ENCODE assay signal across 8 cellular contexts in genomic region chr3:170355738-170356595, GRCh38. TPM values are rescaled to one million over a fixed set of nuclear protein-coding genes. Genes with fewer than 3 reads are reported as not detected.
DNase-seq lines count a peak whose midpoint lies in the region; ATAC-seq and TF ChIP-seq lines count a peak whose summit lies in the region.

No MANE protein-coding gene starts in this region.

- H3K9me3 Mint-ChIP-seq in activated naive CD4-positive, alpha-beta T cell treated with anti-CD3 and anti-CD28 coated beads for 36 hours: peaks cover 4% of the 10 kb centered on the region

- TF ChIP-seq CTCF in WI38 (IDR thresholded peaks at IDR 0.05; ENCODE audit: low read depth, low read length): no peak
- no peak for TF ChIP-seq CTCF in foreskin keratinocyte (conservative IDR thresholded peaks at IDR 0.05)
- no peak for TF ChIP-seq CTCF in neutrophil (IDR thresholded peaks at IDR 0.05)

- peaks cover 17% of the 10 kb centered on the region for H3K36me3 Mint-ChIP-seq in activated naive CD4-positive, alpha-beta T cell treated with anti-CD3 and anti-CD28 coated beads for 36 hours (ENCODE audit: low read depth)

- no peaks in the 10 kb centered on the region for H3K9me3 ChIP-seq in neutrophil

- intact Hi-C loops in activated naive CD4-positive, alpha-beta T cell treated with anti-CD3 and anti-CD28 coated beads for 36 hours (cut with micrococcal nuclease): loop anchor here (2.0 to 10.0 kb wide), 6 partner anchors 77 to 1099 kb away; partner anchors contain the start of gene SEC62

- peak overlapping the region; percentile 56 for H3K4me3 Mint-ChIP-seq in activated naive CD4-positive, alpha-beta T cell treated with anti-CD3 and anti-CD28 coated beads for 36 hours

- H3K27me3 ChIP-seq in foreskin keratinocyte: no peaks in the 10 kb centered on the region
- H3K27me3 ChIP-seq in neutrophil: no peaks in the 10 kb centered on the region

- H3K27ac Mint-ChIP-seq in activated naive CD4-positive, alpha-beta T cell treated with anti-CD3 and anti-CD28 coated beads for 36 hours: peak overlapping the region; percentile 69

- H3K4me1 ChIP-seq in foreskin keratinocyte: peaks cover 4% of the 10 kb centered on the region
- peaks cover 35 to 44% of the 10 kb centered on the region in 2 experiments for H3K4me1 ChIP-seq in neutrophil (ENCODE audit: control insufficient read depth in 1 of 2, insufficient read depth in 1 of 2, low read depth in 1 of 2, low read length in 1 of 2)

- peak; percentile 11 for DNase-seq in activated naive CD4-positive, alpha-beta T cell treated with anti-CD3 and anti-CD28 coated beads for 36 hours
- no peak for DNase-seq in activated naive CD4-positive, alpha-beta T cell (lab: John Stamatoyannopoulos, UW)
- DNase-seq in NCI-H1417 treated with DMSO at 0.1 percent for 48 hours (lab: John Stamatoyannopoulos, UW) (peak; percentile 59), foreskin keratinocyte (peak in 1 of 2 donors; percentile 50), DMS153 (lab: John Stamatoyannopoulos, UW) (no peak)

- H3K4me3 ChIP-seq in WI38 (ENCODE audit: low read depth, low read length): peak overlapping the region; percentile 62
- H3K4me3 ChIP-seq in neutrophil (ENCODE audit: low read depth in 1 of 2, low read length in 1 of 2): peak overlapping the region; percentile 60 to 77

- no peaks in the 10 kb centered on the region for H3K27me3 Mint-ChIP-seq in activated naive CD4-positive, alpha-beta T cell treated with anti-CD3 and anti-CD28 coated beads for 36 hours (ENCODE audit: low read depth)

- no peaks in the 10 kb centered on the region for H3K36me3 ChIP-seq in neutrophil

- peaks cover 25% of the 10 kb centered on the region for H3K4me1 Mint-ChIP-seq in activated naive CD4-positive, alpha-beta T cell treated with anti-CD3 and anti-CD28 coated beads for 36 hours (ENCODE audit: low read depth)

- CTCF ChIA-PET in activated naive CD4-positive, alpha-beta T cell treated with anti-CD3 and anti-CD28 coated beads for 36 hours (lab: Charles Lee): interaction anchor here (0.6 to 1.3 kb wide), 3 partner anchors 388 to 1089 kb away, joined by 3 to 4 read pairs (median 3); no protein-coding TSS in a partner anchor

- ATAC-seq in HG02678 (IDR thresholded peaks at IDR 0.05; ENCODE audit: unreplicated experiment): peak; percentile 12
- ATAC-seq in foreskin keratinocyte: no peak

- peak overlapping the region; percentile 86 for H3K27ac ChIP-seq in foreskin keratinocyte
- H3K27ac ChIP-seq in neutrophil: peak overlapping the region; percentile 99

RNA-seq across cellular contexts. Expression of gene SKIL, which starts 1.5 kb away (rescaled TPM):
- total RNA-seq in activated naive CD4-positive, alpha-beta T cell treated with anti-CD3 and anti-CD28 coated beads for 36 hours: 10 to 100 TPM; 16.3 to 17.5 TPM
- total RNA-seq in foreskin keratinocyte: 23.1 and 30.1 TPM in 2 replicates
- 2.8 and 3.5 TPM in 2 replicates for polyA plus RNA-seq in foreskin keratinocyte

Comparison
In these comparisons a context has a peak if more than half of its experiments do, and no peak if none do; other contexts are left out.
1. DNase-seq: peak in activated naive CD4-positive, alpha-beta T cell treated with anti-CD3 and anti-CD28 coated beads for 36 hours (single experiment) and NCI-H1417 treated with DMSO at 0.1 percent for 48 hours (single experiment); none in activated naive CD4-positive, alpha-beta T cell (0 of 4) and DMS153 (single experiment).